In genomic region chr4:145279122-145279960, GRCh38 we compare ENCODE assay signal across 11 cellular contexts.
A peak's percentile ranks its signal among the peaks of the same experiment; 100 is the strongest.
DNase-seq lines count a peak whose midpoint lies in the region; ATAC-seq and TF ChIP-seq lines count a peak whose summit lies in the region.
"Had no signal": no experiment of that assay in that cellular context is flagged by ENCODE, and none has a peak within 500 bp of the region (broad histone marks: within the 10 kb centered on the region; RNA-seq: fewer than 3 reads in every experiment).

No MANE protein-coding gene starts in this region.

- WGBS in heart right ventricle, 2 donors: 12 to 16% methylated on average over 8 of the region's 8 CpGs
- 39% methylated on average over 8 of the region's 8 CpGs for WGBS in suprapubic skin

- intact Hi-C loops in heart right ventricle (cut with DNase I): no loop called here

- TF ChIP-seq CTCF in heart right ventricle (IDR thresholded peaks at IDR 0.05) (no peak), suprapubic skin (IDR thresholded peaks at IDR 0.05) (no peak)

- H3K27ac ChIP-seq in heart right ventricle (peak overlapping the region in 9 of 10 donors; percentile 10 to 79 (median 48)), subcutaneous abdominal adipose tissue (ENCODE audit: low read depth, low read length) (peak overlapping the region; percentile 35), suprapubic skin (no peak overlapping the region)
- H3K27ac ChIP-seq: thyroid gland had no signal

- H3K9me3 ChIP-seq in adipocyte (ENCODE audit: control insufficient read depth, low read length): no peaks in the 10 kb centered on the region
- H3K9me3 ChIP-seq in heart right ventricle: peaks cover 0 to 1% (median 0%) of the 10 kb centered on the region in 11 donors
- no peaks in the 10 kb centered on the region for H3K9me3 ChIP-seq in subcutaneous abdominal adipose tissue (ENCODE audit: control insufficient read depth in 5 of 5, low read length in 5 of 5)
- no peaks in the 10 kb centered on the region for H3K9me3 ChIP-seq in suprapubic skin
- H3K9me3 ChIP-seq: thyroid gland had no signal

- H3K36me3 ChIP-seq in adipocyte (ENCODE audit: control insufficient read depth, insufficient read depth, low read length, severe bottlenecking) (no peaks in the 10 kb centered on the region), heart right ventricle (no peaks in the 10 kb centered on the region), subcutaneous abdominal adipose tissue (ENCODE audit: control insufficient read depth in 5 of 5, insufficient read depth in 5 of 5, low read length in 5 of 5) (no peaks in the 10 kb centered on the region), suprapubic skin (no peaks in the 10 kb centered on the region)
- H3K36me3 ChIP-seq: thyroid gland had no signal

- H3K9ac ChIP-seq in adipocyte (ENCODE audit: low read length): no peak overlapping the region
- no peak overlapping the region for H3K9ac ChIP-seq in subcutaneous abdominal adipose tissue (ENCODE audit: low read length in 5 of 5)

- no peak for TF ChIP-seq POLR2A in suprapubic skin (IDR thresholded peaks at IDR 0.05)

- TF ChIP-seq EP300 in suprapubic skin (IDR thresholded peaks at IDR 0.05): no peak

- H3K4me1 ChIP-seq in adipocyte (ENCODE audit: control insufficient read depth, insufficient read depth, low read length): peaks cover 16% of the 10 kb centered on the region
- H3K4me1 ChIP-seq in heart right ventricle: peaks cover 5 to 35% (median 26%) of the 10 kb centered on the region in 9 donors
- H3K4me1 ChIP-seq in subcutaneous abdominal adipose tissue (ENCODE audit: control insufficient read depth in 5 of 5, insufficient read depth in 5 of 5, low read length in 5 of 5): peaks cover 0 to 5% (median 0%) of the 10 kb centered on the region in 5 donors
- no peaks in the 10 kb centered on the region for H3K4me1 ChIP-seq in suprapubic skin
- H3K4me1 ChIP-seq: thyroid gland had no signal

- H3K4me3 ChIP-seq in adipocyte (ENCODE audit: low read length) (no peak overlapping the region), heart right ventricle (no peak overlapping the region), subcutaneous abdominal adipose tissue (ENCODE audit: low read depth in 1 of 5, low read length in 5 of 5) (no peak overlapping the region), suprapubic skin (no peak overlapping the region)
- H3K4me3 ChIP-seq: lung, thyroid gland had no signal

- peak in 7 of 8 donors; percentile 26 to 85 (median 69) for ATAC-seq in heart right ventricle
- ATAC-seq in HG03342 (IDR thresholded peaks at IDR 0.05; ENCODE audit: unreplicated experiment): no peak

- peak; percentile 13 for DNase-seq in SHP77 treated with DMSO at 0.1 percent for 48 hours (lab: John Stamatoyannopoulos, UW)
- no peak for DNase-seq in SHP77 (lab: John Stamatoyannopoulos, UW)
- peak; percentile 40 for DNase-seq in adipocyte (ENCODE audit: low read depth)
- DNase-seq in heart right ventricle: peak in 1 of 2 donors; percentile 6
- no peak for DNase-seq in suprapubic skin (ENCODE audit: low spot score in 2 of 2)
- no peak for DNase-seq in cerebellar nuclear complex (lab: John Stamatoyannopoulos, UW)
- DNase-seq: NCI-H1930, thyroid gland had no signal

- H3K27me3 ChIP-seq in adipocyte (replicated peaks; ENCODE audit: control insufficient read depth, insufficient read depth, low read length): no peaks in the 10 kb centered on the region
- H3K27me3 ChIP-seq in heart right ventricle: no peaks in the 10 kb centered on the region
- H3K27me3 ChIP-seq in subcutaneous abdominal adipose tissue (ENCODE audit: control insufficient read depth in 5 of 5, insufficient read depth in 4 of 5, low read length in 5 of 5): peaks cover 0 to 3% (median 0%) of the 10 kb centered on the region in 5 donors
- H3K27me3 ChIP-seq in suprapubic skin: no peaks in the 10 kb centered on the region
- H3K27me3 ChIP-seq: thyroid gland had no signal

Comparison
In these comparisons a context has a peak if more than half of its experiments do, and no peak if none do; other contexts are left out.
1. DNase-seq: peak in SHP77 treated with DMSO at 0.1 percent for 48 hours (single experiment) and adipocyte (single experiment); none in SHP77 (0 of 2), suprapubic skin (0 of 2) and cerebellar nuclear complex (0 of 2).